ENCODE assay signal across 8 cellular contexts in the genomic region with DNA sequence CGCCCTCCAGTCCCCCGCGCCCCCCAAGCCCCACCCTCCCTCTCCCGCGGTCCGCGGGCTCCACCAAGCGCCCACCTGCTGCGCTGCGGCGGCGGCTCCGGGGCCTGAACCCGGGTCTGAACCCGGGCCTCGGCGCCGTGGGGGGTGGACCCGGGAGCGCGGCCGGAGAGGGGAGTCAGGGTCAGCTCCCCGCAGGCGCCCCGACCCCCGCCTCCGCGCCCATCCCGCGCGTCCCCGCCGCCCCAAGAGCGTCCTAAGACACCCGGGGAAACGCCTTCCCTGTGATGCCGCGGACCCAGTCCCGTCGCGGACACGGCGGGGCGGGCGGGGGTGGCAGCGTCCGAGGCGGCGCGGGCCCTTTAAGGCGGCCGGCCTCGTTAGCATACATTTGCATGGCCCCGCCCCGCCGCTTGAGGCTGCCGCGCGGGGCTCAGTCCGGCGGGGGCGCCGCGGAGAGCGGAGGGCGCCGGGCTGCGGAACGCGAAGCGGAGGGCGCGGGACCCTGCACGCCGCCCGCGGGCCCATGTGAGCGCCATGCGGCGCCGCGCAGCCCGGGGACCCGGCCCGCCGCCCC. TPM values are rescaled to one million over a fixed set of nuclear protein-coding genes. Genes with fewer than 3 reads are reported as not detected.
A peak's percentile ranks its signal among the peaks of the same experiment; 100 is the strongest.
DNase-seq lines count a peak whose midpoint lies in the region; ATAC-seq and TF ChIP-seq lines count a peak whose summit lies in the region.

A gene (plus strand): TSS at position 433 of the 574 bp plus-strand sequence. CDS start 102 bp downstream, at position 535.

- intact Hi-C loops in posterior cingulate gyrus (cut with DNase I): loop anchor here (10.0 kb wide), 1 partner anchor 103 kb away; no protein-coding TSS in a partner anchor

- peaks cover 17% of the 10 kb centered on the region for H3K4me1 Mint-ChIP-seq in activated naive CD4-positive, alpha-beta T cell treated with anti-CD3 and anti-CD28 coated beads, Interleukin-2, amount 10 ng/mL, durations not matched to agents 7 days and 5 days
- H3K4me1 Mint-ChIP-seq in glutamatergic neuron (ENCODE audit: low read depth, unreplicated experiment): no peaks in the 10 kb centered on the region

- H3K4me3 Mint-ChIP-seq in activated naive CD4-positive, alpha-beta T cell treated with anti-CD3 and anti-CD28 coated beads, Interleukin-2, amount 10 ng/mL, durations not matched to agents 7 days and 5 days: peak within 1 kb of the TSS; percentile 58
- H3K4me3 Mint-ChIP-seq in glutamatergic neuron (ENCODE audit: unreplicated experiment): peak within 1 kb of the TSS; percentile 80

- CTCF ChIA-PET in activated naive CD4-positive, alpha-beta T cell treated with anti-CD3 and anti-CD28 coated beads, Interleukin-2, amount 10 ng/mL, durations not matched to agents 7 days and 5 days (lab: Charles Lee): interaction anchor here (3.9 kb wide), 1 partner anchor 723 kb away, joined by 31 read pairs; no protein-coding TSS in a partner anchor

- no peaks in the 10 kb centered on the region for H3K36me3 Mint-ChIP-seq in activated naive CD4-positive, alpha-beta T cell treated with anti-CD3 and anti-CD28 coated beads, Interleukin-2, amount 10 ng/mL, durations not matched to agents 7 days and 5 days
- no peaks in the 10 kb centered on the region for H3K36me3 Mint-ChIP-seq in glutamatergic neuron (ENCODE audit: unreplicated experiment)

- H3K9me3 Mint-ChIP-seq in activated naive CD4-positive, alpha-beta T cell treated with anti-CD3 and anti-CD28 coated beads, Interleukin-2, amount 10 ng/mL, durations not matched to agents 7 days and 5 days: no peaks in the 10 kb centered on the region
- peaks cover 4% of the 10 kb centered on the region for H3K9me3 Mint-ChIP-seq in glutamatergic neuron (ENCODE audit: unreplicated experiment)

- no peak for TF ChIP-seq CTCF in glutamatergic neuron (IDR thresholded peaks at IDR 0.05; ENCODE audit: partially characterized antibody, unreplicated experiment)

- DNase-seq in DMS53 treated with DMSO at 0.1 percent for 48 hours (lab: John Stamatoyannopoulos, UW; ENCODE audit: unreplicated experiment) (peak; percentile 29), MV-4-11 (lab: John Stamatoyannopoulos, UW) (peak; percentile 43), glutamatergic neuron (peak; percentile 86), posterior cingulate gyrus (peak in 8 of 10 donors; percentile 45 to 95 (median 67)), NK-92 (lab: John Stamatoyannopoulos, UW; ENCODE audit: unreplicated experiment) (no peak), OCI-M2 (lab: John Stamatoyannopoulos, UW; ENCODE audit: unreplicated experiment) (no peak)
- DNase-seq in activated naive CD4-positive, alpha-beta T cell treated with anti-CD3 and anti-CD28 coated beads, Interleukin-2, amount 10 ng/mL, durations not matched to agents 7 days and 5 days: peak; percentile 62

- H3K27ac Mint-ChIP-seq in activated naive CD4-positive, alpha-beta T cell treated with anti-CD3 and anti-CD28 coated beads, Interleukin-2, amount 10 ng/mL, durations not matched to agents 7 days and 5 days: peak within 1 kb of the TSS; percentile 45
- H3K27ac Mint-ChIP-seq in glutamatergic neuron (ENCODE audit: unreplicated experiment): no peak within 1 kb of the TSS

- ATAC-seq in GM19467 (IDR thresholded peaks at IDR 0.05; ENCODE audit: unreplicated experiment): peak; percentile 54

- peaks cover 80% of the 10 kb centered on the region for H3K27me3 Mint-ChIP-seq in activated naive CD4-positive, alpha-beta T cell treated with anti-CD3 and anti-CD28 coated beads, Interleukin-2, amount 10 ng/mL, durations not matched to agents 7 days and 5 days
- H3K27me3 Mint-ChIP-seq in glutamatergic neuron (ENCODE audit: unreplicated experiment): peaks cover 14% of the 10 kb centered on the region

RNA-seq across cellular contexts. Expression of the gene that starts here (rescaled TPM):
- 65.8 TPM for total RNA-seq in glutamatergic neuron (ENCODE audit: unreplicated experiment)

Comparison
In these comparisons a context has a peak if more than half of its experiments do, and no peak if none do; other contexts are left out.
1. DNase-seq: peak in DMS53 treated with DMSO at 0.1 percent for 48 hours (single experiment), MV-4-11 (single experiment), activated naive CD4-positive, alpha-beta T cell treated with anti-CD3 and anti-CD28 coated beads, Interleukin-2, amount 10 ng/mL, durations not matched to agents 7 days and 5 days (single experiment), glutamatergic neuron (single experiment) and posterior cingulate gyrus (8 of 10); none in NK-92 (single experiment) and OCI-M2 (single experiment).